Comparison of ENCODE assay signal across 29 cellular contexts in genomic region chr11:130215531-130216220, GRCh38. TPM values are rescaled to one million over a fixed set of nuclear protein-coding genes. Genes with fewer than 3 reads are reported as not detected.
A peak's percentile ranks its signal among the peaks of the same experiment; 100 is the strongest.
DNase-seq lines count a peak whose midpoint lies in the region; ATAC-seq and TF ChIP-seq lines count a peak whose summit lies in the region.
"Had no signal": no experiment of that assay in that cellular context is flagged by ENCODE, and none has a peak within 500 bp of the region (broad histone marks: within the 10 kb centered on the region; RNA-seq: fewer than 3 reads in every experiment).

No MANE protein-coding gene starts in this region.

- H3K4me1 ChIP-seq in spleen (peaks cover 0 to 9% (median 8%) of the 10 kb centered on the region in 6 donors), smooth muscle cell (ENCODE audit: low read depth) (no peaks in the 10 kb centered on the region)
- H3K4me1 ChIP-seq: vagina had no signal

- no peaks in the 10 kb centered on the region for H3K36me3 Mint-ChIP-seq in activated CD4-positive, alpha-beta memory T cell treated with anti-CD3 and anti-CD28 coated beads for 36 hours
- H3K36me3 Mint-ChIP-seq in activated CD4-positive, alpha-beta memory T cell treated with anti-CD3 and anti-CD28 coated beads, Interleukin-2, amount 10 ng/mL, durations not matched to agents 7 days and 5 days (ENCODE audit: low read depth) = no peaks in the 10 kb centered on the region
- H3K36me3 Mint-ChIP-seq in activated CD8-positive, alpha-beta memory T cell treated with anti-CD3 and anti-CD28 coated beads, Interleukin-2, amount 10 ng/mL, durations not matched to agents 7 days and 5 days = no peaks in the 10 kb centered on the region
- H3K36me3 Mint-ChIP-seq in activated T-helper 1 cell treated with anti-CD3 and anti-CD28 coated beads, Interleukin-12 subunit alpha, Interleukin-12 subunit beta, Interleukin-2, Interleukin-4 antibody, amounts not matched to agents 30 ng/mL and 10 ng/mL and 1 ng/mL, durations not matched to agents 14 hours and 24 hours and 36 hours (ENCODE audit: low read depth) = no peaks in the 10 kb centered on the region
- H3K36me3 Mint-ChIP-seq: activated naive CD8-positive, alpha-beta T cell treated with anti-CD3 and anti-CD28 coated beads for 36 hours; naive thymus-derived CD4-positive, alpha-beta T cell; T-cell had no signal

- no peaks in the 10 kb centered on the region for H3F3A ChIP-seq in smooth muscle cell (ENCODE audit: low read depth)

- H3K4me3 Mint-ChIP-seq in activated CD4-positive, alpha-beta memory T cell treated with anti-CD3 and anti-CD28 coated beads for 36 hours = no peak overlapping the region
- H3K4me3 Mint-ChIP-seq in activated CD4-positive, alpha-beta memory T cell treated with anti-CD3 and anti-CD28 coated beads, Interleukin-2, amount 10 ng/mL, durations not matched to agents 7 days and 5 days = no peak overlapping the region
- no peak overlapping the region for H3K4me3 Mint-ChIP-seq in activated CD8-positive, alpha-beta memory T cell treated with anti-CD3 and anti-CD28 coated beads, Interleukin-2, amount 10 ng/mL, durations not matched to agents 7 days and 5 days
- H3K4me3 Mint-ChIP-seq in activated T-helper 1 cell treated with anti-CD3 and anti-CD28 coated beads, Interleukin-12 subunit alpha, Interleukin-12 subunit beta, Interleukin-2, Interleukin-4 antibody, amounts not matched to agents 30 ng/mL and 10 ng/mL and 1 ng/mL, durations not matched to agents 14 hours and 24 hours and 36 hours = no peak overlapping the region
- H3K4me3 Mint-ChIP-seq: activated B cell treated with CpG ODN at 0.5 μM for 24 hours; activated CD4-positive, alpha-beta T cell treated with anti-CD3 and anti-CD28 coated beads, Interleukin-2, amount 10 ng/mL, durations not matched to agents 7 days and 5 days; activated naive CD8-positive, alpha-beta T cell treated with anti-CD3 and anti-CD28 coated beads for 36 hours; CD14-positive monocyte; HFFc6; naive thymus-derived CD4-positive, alpha-beta T cell; T-cell had no signal

- no peaks in the 10 kb centered on the region for H3K27me3 Mint-ChIP-seq in activated CD4-positive, alpha-beta memory T cell treated with anti-CD3 and anti-CD28 coated beads for 36 hours
- peaks cover 4% of the 10 kb centered on the region for H3K27me3 Mint-ChIP-seq in activated CD4-positive, alpha-beta memory T cell treated with anti-CD3 and anti-CD28 coated beads, Interleukin-2, amount 10 ng/mL, durations not matched to agents 7 days and 5 days
- H3K27me3 Mint-ChIP-seq in activated CD8-positive, alpha-beta memory T cell treated with anti-CD3 and anti-CD28 coated beads, Interleukin-2, amount 10 ng/mL, durations not matched to agents 7 days and 5 days = peaks cover 7% of the 10 kb centered on the region
- peaks cover 3% of the 10 kb centered on the region for H3K27me3 Mint-ChIP-seq in activated T-helper 1 cell treated with anti-CD3 and anti-CD28 coated beads, Interleukin-12 subunit alpha, Interleukin-12 subunit beta, Interleukin-2, Interleukin-4 antibody, amounts not matched to agents 30 ng/mL and 10 ng/mL and 1 ng/mL, durations not matched to agents 14 hours and 24 hours and 36 hours (ENCODE audit: insufficient read depth)
- H3K27me3 Mint-ChIP-seq: activated B cell treated with CpG ODN at 0.5 μM for 24 hours; activated CD4-positive, alpha-beta T cell treated with anti-CD3 and anti-CD28 coated beads, Interleukin-2, amount 10 ng/mL, durations not matched to agents 7 days and 5 days; activated naive CD8-positive, alpha-beta T cell treated with anti-CD3 and anti-CD28 coated beads for 36 hours; IgD-negative memory B cell had no signal

- H2AFZ ChIP-seq in smooth muscle cell (ENCODE audit: low read depth) = no peak overlapping the region
- H2AFZ ChIP-seq: GM23248 had no signal

- H3K9me3 ChIP-seq in spleen (no peaks in the 10 kb centered on the region), smooth muscle cell (replicated peaks; ENCODE audit: low read depth) (no peaks in the 10 kb centered on the region)
- H3K9me3 ChIP-seq: suprapubic skin, vagina had no signal

- intact Hi-C loops in activated CD4-positive, alpha-beta memory T cell treated with anti-CD3 and anti-CD28 coated beads for 36 hours (cut with micrococcal nuclease) = no loop called here
- intact Hi-C loops in spleen (cut with DNase I; ENCODE audit: low total_unique reads) = loop anchor here (10.0 kb wide), 1 partner anchor 209 kb away; the partner anchor contains the start of gene ADAMTS8
- intact Hi-C loops in activated T-helper 1 cell treated with anti-CD3 and anti-CD28 coated beads, Interleukin-12 subunit alpha, Interleukin-12 subunit beta, Interleukin-2, Interleukin-4 antibody, amounts not matched to agents 30 ng/mL and 10 ng/mL and 1 ng/mL, durations not matched to agents 14 hours and 24 hours and 36 hours (cut with micrococcal nuclease) = no loop called here

- no peaks in the 10 kb centered on the region for H3K36me3 ChIP-seq in spleen
- no peaks in the 10 kb centered on the region for H3K36me3 ChIP-seq in smooth muscle cell (ENCODE audit: low read depth)
- H3K36me3 ChIP-seq: suprapubic skin, vagina had no signal

- TF ChIP-seq CTCF in spleen (IDR thresholded peaks at IDR 0.05 in 8 of 11, conservative IDR thresholded peaks at IDR 0.05 in 3 of 11) (no peak), smooth muscle cell (IDR thresholded peaks at IDR 0.05; ENCODE audit: borderline replicate concordance, insufficient read depth, poor library complexity, severe bottlenecking) (no peak)

- H3K27me3 ChIP-seq in spleen (replicated peaks in 1 of 7) (peaks cover 0 to 14% (median 0%) of the 10 kb centered on the region in 7 donors), smooth muscle cell (ENCODE audit: low read depth) (peaks cover 57% of the 10 kb centered on the region)
- H3K27me3 ChIP-seq: suprapubic skin, vagina had no signal

- H4K20me1 ChIP-seq in smooth muscle cell (ENCODE audit: low read depth) = no peaks in the 10 kb centered on the region

- no peak for ATAC-seq in activated CD8-positive, alpha-beta memory T cell treated with anti-CD3 and anti-CD28 coated beads, Interleukin-2, amount 10 ng/mL, durations not matched to agents 7 days and 5 days
- ATAC-seq in left lobe of liver = no peak
- ATAC-seq: left ventricle myocardium superior; naive thymus-derived CD4-positive, alpha-beta T cell; T-cell had no signal

- H3K4me3 ChIP-seq in spleen (no peak overlapping the region), smooth muscle cell (no peak overlapping the region)
- H3K4me3 ChIP-seq: GM23248, suprapubic skin, vagina had no signal

- CTCF ChIA-PET in activated CD4-positive, alpha-beta memory T cell treated with anti-CD3 and anti-CD28 coated beads for 36 hours (lab: Charles Lee) = interaction anchor here (0.8 kb wide), 1 partner anchor 647 kb away, joined by 4 read pairs; no protein-coding TSS in a partner anchor
- CTCF ChIA-PET in activated CD4-positive, alpha-beta memory T cell treated with anti-CD3 and anti-CD28 coated beads, Interleukin-2, amount 10 ng/mL, durations not matched to agents 7 days and 5 days (lab: Charles Lee) = interaction anchor here (0.7 to 1.7 kb wide), 2 partner anchors 10 to 216 kb away, joined by 3 to 5 read pairs; no protein-coding TSS in a partner anchor
- CTCF ChIA-PET in activated CD8-positive, alpha-beta memory T cell treated with anti-CD3 and anti-CD28 coated beads, Interleukin-2, amount 10 ng/mL, durations not matched to agents 7 days and 5 days (lab: Charles Lee) = interaction anchor here (1.1 to 1.5 kb wide), 3 partner anchors 175 to 217 kb away, joined by 3 to 4 read pairs (median 3); no protein-coding TSS in a partner anchor

- no peak overlapping the region for H3K4me2 ChIP-seq in smooth muscle cell

- no peaks in the 10 kb centered on the region for H3K9me3 Mint-ChIP-seq in activated CD4-positive, alpha-beta memory T cell treated with anti-CD3 and anti-CD28 coated beads for 36 hours
- H3K9me3 Mint-ChIP-seq in activated CD4-positive, alpha-beta memory T cell treated with anti-CD3 and anti-CD28 coated beads, Interleukin-2, amount 10 ng/mL, durations not matched to agents 7 days and 5 days = no peaks in the 10 kb centered on the region
- no peaks in the 10 kb centered on the region for H3K9me3 Mint-ChIP-seq in activated CD8-positive, alpha-beta memory T cell treated with anti-CD3 and anti-CD28 coated beads, Interleukin-2, amount 10 ng/mL, durations not matched to agents 7 days and 5 days (ENCODE audit: low read depth)
- H3K9me3 Mint-ChIP-seq in activated T-helper 1 cell treated with anti-CD3 and anti-CD28 coated beads, Interleukin-12 subunit alpha, Interleukin-12 subunit beta, Interleukin-2, Interleukin-4 antibody, amounts not matched to agents 30 ng/mL and 10 ng/mL and 1 ng/mL, durations not matched to agents 14 hours and 24 hours and 36 hours = no peaks in the 10 kb centered on the region
- H3K9me3 Mint-ChIP-seq: activated B cell treated with CpG ODN at 0.5 μM for 24 hours; activated CD4-positive, alpha-beta T cell treated with anti-CD3 and anti-CD28 coated beads, Interleukin-2, amount 10 ng/mL, durations not matched to agents 7 days and 5 days; activated naive CD8-positive, alpha-beta T cell treated with anti-CD3 and anti-CD28 coated beads for 36 hours; HFFc6; IgD-negative memory B cell; T-cell had no signal

- H3K9ac ChIP-seq in smooth muscle cell (ENCODE audit: low read depth) = no peak overlapping the region
- H3K9ac ChIP-seq: GM23248 had no signal

- no peaks in the 10 kb centered on the region for H3K79me2 ChIP-seq in smooth muscle cell (ENCODE audit: low read depth)

- DNase-seq in activated CD4-positive, alpha-beta memory T cell treated with anti-CD3 and anti-CD28 coated beads for 36 hours = peak; percentile 7
- DNase-seq in activated CD4-positive, alpha-beta memory T cell treated with anti-CD3 and anti-CD28 coated beads, Interleukin-2, amount 10 ng/mL, durations not matched to agents 7 days and 5 days = no peak
- peak; percentile 34 for DNase-seq in activated CD8-positive, alpha-beta memory T cell treated with anti-CD3 and anti-CD28 coated beads, Interleukin-2, amount 10 ng/mL, durations not matched to agents 7 days and 5 days
- peak; percentile 46 for DNase-seq in left lobe of liver (ENCODE audit: low spot score)
- DNase-seq in spleen = peak; percentile 65
- no peak for DNase-seq in smooth muscle cell (lab: John Stamatoyannopoulos, UW; ENCODE audit: unreplicated experiment)
- no peak for DNase-seq in activated T-helper 1 cell treated with anti-CD3 and anti-CD28 coated beads, Interleukin-12 subunit alpha, Interleukin-12 subunit beta, Interleukin-2, Interleukin-4 antibody, amounts not matched to agents 30 ng/mL and 10 ng/mL and 1 ng/mL, durations not matched to agents 14 hours and 24 hours and 36 hours (ENCODE audit: low spot score)
- DNase-seq in hypothalamus (lab: John Stamatoyannopoulos, UW) = no peak
- DNase-seq: activated B cell treated with CpG ODN at 0.5 μM for 24 hours; activated CD4-positive, alpha-beta T cell treated with anti-CD3 and anti-CD28 coated beads, Interleukin-2, amount 10 ng/mL, durations not matched to agents 7 days and 5 days; activated effector memory CD4-positive, alpha-beta T cell treated with Interleukin-2 at 50 U/mL for 16 hours; activated naive CD8-positive, alpha-beta T cell treated with anti-CD3 and anti-CD28 coated beads for 36 hours; DND-41; erythroblast; GF-D8; GM23248; HFFc6; left ventricle myocardium superior; midbrain; naive thymus-derived CD4-positive, alpha-beta T cell; NCI-H446 treated with DMSO at 0.1 percent for 48 hours; NCI-H774; stimulated activated naive CD4-positive, alpha-beta T cell had no signal

- TF ChIP-seq POLR2A in spleen (IDR thresholded peaks at IDR 0.05) = no peak

- H3K4me1 Mint-ChIP-seq in activated CD4-positive, alpha-beta memory T cell treated with anti-CD3 and anti-CD28 coated beads for 36 hours (ENCODE audit: low read depth) = no peaks in the 10 kb centered on the region
- no peaks in the 10 kb centered on the region for H3K4me1 Mint-ChIP-seq in activated CD4-positive, alpha-beta memory T cell treated with anti-CD3 and anti-CD28 coated beads, Interleukin-2, amount 10 ng/mL, durations not matched to agents 7 days and 5 days
- H3K4me1 Mint-ChIP-seq in activated CD8-positive, alpha-beta memory T cell treated with anti-CD3 and anti-CD28 coated beads, Interleukin-2, amount 10 ng/mL, durations not matched to agents 7 days and 5 days = no peaks in the 10 kb centered on the region
- no peaks in the 10 kb centered on the region for H3K4me1 Mint-ChIP-seq in activated T-helper 1 cell treated with anti-CD3 and anti-CD28 coated beads, Interleukin-12 subunit alpha, Interleukin-12 subunit beta, Interleukin-2, Interleukin-4 antibody, amounts not matched to agents 30 ng/mL and 10 ng/mL and 1 ng/mL, durations not matched to agents 14 hours and 24 hours and 36 hours (ENCODE audit: low read depth)
- H3K4me1 Mint-ChIP-seq: activated CD4-positive, alpha-beta T cell treated with anti-CD3 and anti-CD28 coated beads, Interleukin-2, amount 10 ng/mL, durations not matched to agents 7 days and 5 days; activated naive CD8-positive, alpha-beta T cell treated with anti-CD3 and anti-CD28 coated beads for 36 hours had no signal

- 72 to 90% (median 80%) methylated on average over 12 to 13 of the region's 13 CpGs for WGBS in spleen, 5 donors
- WGBS in smooth muscle cell (ENCODE audit: low lambda C conversion rate) = 92% methylated on average over 13 of the region's 13 CpGs

- H3K27ac ChIP-seq in spleen (no peak overlapping the region), smooth muscle cell (ENCODE audit: low read depth) (no peak overlapping the region)
- H3K27ac ChIP-seq: GM23248, suprapubic skin, vagina had no signal

- H3K27ac Mint-ChIP-seq in activated CD4-positive, alpha-beta memory T cell treated with anti-CD3 and anti-CD28 coated beads for 36 hours = no peak overlapping the region
- no peak overlapping the region for H3K27ac Mint-ChIP-seq in activated CD4-positive, alpha-beta memory T cell treated with anti-CD3 and anti-CD28 coated beads, Interleukin-2, amount 10 ng/mL, durations not matched to agents 7 days and 5 days
- H3K27ac Mint-ChIP-seq in activated CD8-positive, alpha-beta memory T cell treated with anti-CD3 and anti-CD28 coated beads, Interleukin-2, amount 10 ng/mL, durations not matched to agents 7 days and 5 days = no peak overlapping the region
- no peak overlapping the region for H3K27ac Mint-ChIP-seq in activated T-helper 1 cell treated with anti-CD3 and anti-CD28 coated beads, Interleukin-12 subunit alpha, Interleukin-12 subunit beta, Interleukin-2, Interleukin-4 antibody, amounts not matched to agents 30 ng/mL and 10 ng/mL and 1 ng/mL, durations not matched to agents 14 hours and 24 hours and 36 hours
- H3K27ac Mint-ChIP-seq: activated B cell treated with CpG ODN at 0.5 μM for 24 hours; activated CD4-positive, alpha-beta T cell treated with anti-CD3 and anti-CD28 coated beads, Interleukin-2, amount 10 ng/mL, durations not matched to agents 7 days and 5 days; activated naive CD8-positive, alpha-beta T cell treated with anti-CD3 and anti-CD28 coated beads for 36 hours; CD14-positive monocyte; HFFc6; T-cell had no signal

- POLR2A ChIA-PET in activated CD4-positive, alpha-beta memory T cell treated with anti-CD3 and anti-CD28 coated beads for 36 hours (lab: Charles Lee) = no interaction called here
- POLR2A ChIA-PET in activated CD4-positive, alpha-beta memory T cell treated with anti-CD3 and anti-CD28 coated beads, Interleukin-2, amount 10 ng/mL, durations not matched to agents 7 days and 5 days (lab: Charles Lee) = no interaction called here

RNA-seq across cellular contexts. Expression of gene ST14, which starts 56.1 kb away (rescaled TPM):
- not detected for total RNA-seq in activated CD4-positive, alpha-beta memory T cell treated with anti-CD3 and anti-CD28 coated beads for 36 hours
- total RNA-seq in activated CD4-positive, alpha-beta memory T cell treated with anti-CD3 and anti-CD28 coated beads, Interleukin-2, amount 10 ng/mL, durations not matched to agents 7 days and 5 days = not detected
- not detected for total RNA-seq in activated CD8-positive, alpha-beta memory T cell treated with anti-CD3 and anti-CD28 coated beads, Interleukin-2, amount 10 ng/mL, durations not matched to agents 7 days and 5 days
- total RNA-seq in left lobe of liver = 3.7 TPM
- total RNA-seq in spleen = 10 to 100 TPM in 6 of 7 donors, 1 to 10 TPM in 1; 7.1 to 20.2 (median 12.5) TPM
- polyA plus RNA-seq in spleen = 10 to 100 TPM; 10.7 to 25.9 (median 12.5) TPM
- total RNA-seq in smooth muscle cell = 7.7 and 9.4 TPM in 2 replicates
- polyA plus RNA-seq in smooth muscle cell = 2.4 and 16.2 TPM in 2 replicates
- not detected in 2 replicates for total RNA-seq in activated T-helper 1 cell treated with anti-CD3 and anti-CD28 coated beads, Interleukin-12 subunit alpha, Interleukin-12 subunit beta, Interleukin-2, Interleukin-4 antibody, amounts not matched to agents 30 ng/mL and 10 ng/mL and 1 ng/mL, durations not matched to agents 14 hours and 24 hours and 36 hours
- total RNA-seq: activated CD4-positive, alpha-beta T cell treated with anti-CD3 and anti-CD28 coated beads, Interleukin-2, amount 10 ng/mL, durations not matched to agents 7 days and 5 days; GM23248; HFFc6; SK-MEL-5 had no signal
- polyA plus RNA-seq: GM23248 had no signal

Comparison
In these comparisons a context has a peak if more than half of its experiments do, and no peak if none do; other contexts are left out.
1. DNase-seq: peak in activated CD4-positive, alpha-beta memory T cell treated with anti-CD3 and anti-CD28 coated beads for 36 hours (single experiment), activated CD8-positive, alpha-beta memory T cell treated with anti-CD3 and anti-CD28 coated beads, Interleukin-2, amount 10 ng/mL, durations not matched to agents 7 days and 5 days (single experiment), left lobe of liver (single experiment) and spleen (single experiment); none in activated CD4-positive, alpha-beta memory T cell treated with anti-CD3 and anti-CD28 coated beads, Interleukin-2, amount 10 ng/mL, durations not matched to agents 7 days and 5 days (single experiment), smooth muscle cell (single experiment), activated T-helper 1 cell treated with anti-CD3 and anti-CD28 coated beads, Interleukin-12 subunit alpha, Interleukin-12 subunit beta, Interleukin-2, Interleukin-4 antibody, amounts not matched to agents 30 ng/mL and 10 ng/mL and 1 ng/mL, durations not matched to agents 14 hours and 24 hours and 36 hours (single experiment) and hypothalamus (0 of 51).